17 cellular contexts compared by ENCODE assay signal in the genomic region with DNA sequence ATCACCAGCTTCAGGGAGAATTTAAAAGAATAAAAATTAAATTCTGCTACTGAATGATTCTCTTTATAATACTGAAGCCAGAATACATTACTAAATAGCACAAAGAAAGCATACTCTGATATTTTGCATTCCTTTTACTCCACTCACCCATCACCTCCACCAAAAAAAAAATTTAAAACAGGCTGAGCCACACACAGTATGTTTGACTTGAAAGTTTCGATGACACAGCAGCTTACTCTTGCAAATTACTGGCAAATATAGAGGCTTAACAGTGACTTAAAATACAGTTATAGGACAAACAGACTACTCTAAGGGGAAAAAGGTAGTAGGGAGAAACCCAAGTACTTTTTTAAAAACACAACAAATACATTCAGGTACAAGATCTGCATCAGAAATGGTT. TPM values are rescaled to one million over a fixed set of nuclear protein-coding genes. Genes with fewer than 3 reads are reported as not detected.
DNase-seq lines count a peak whose midpoint lies in the region; ATAC-seq and TF ChIP-seq lines count a peak whose summit lies in the region.
"Had no signal": no experiment of that assay in that cellular context is flagged by ENCODE, and none has a peak within 500 bp of the region (broad histone marks: within the 10 kb centered on the region; RNA-seq: fewer than 3 reads in every experiment).

No MANE protein-coding gene starts in this region.

- H3K4me1 Mint-ChIP-seq in natural killer cell (peaks cover 55 to 58% of the 10 kb centered on the region in 2 donors), immature natural killer cell (peaks cover 39 to 80% of the 10 kb centered on the region in 2 donors)
- H3K4me1 Mint-ChIP-seq in natural killer cell treated with Interleukin-12 subunit alpha and Interleukin-12 subunit beta and Interleukin-15 and Interleukin-18, amount 100 ng/mL, for 72 hours (ENCODE audit: low read depth in 2 of 2) = peaks cover 26 to 36% of the 10 kb centered on the region in 2 donors

- DNase-seq in natural killer cell (no peak), astrocyte of the cerebellum (ENCODE audit: low read depth) (peak; percentile 8), immature natural killer cell (no peak), NCI-H187 treated with DMSO at 0.1 percent for 48 hours (lab: John Stamatoyannopoulos, UW) (no peak), DMS153 treated with DMSO at 0.1 percent for 48 hours (lab: John Stamatoyannopoulos, UW; ENCODE audit: unreplicated experiment) (no peak), GM13977 (ENCODE audit: low spot score) (no peak)
- DNase-seq in natural killer cell treated with Interleukin-12 subunit alpha and Interleukin-12 subunit beta and Interleukin-15 and Interleukin-18, amount 100 ng/mL, for 72 hours (ENCODE audit: low spot score) = no peak
- DNase-seq: activated CD8-positive, alpha-beta memory T cell treated with anti-CD3 and anti-CD28 coated beads for 24 hours; activated naive CD4-positive, alpha-beta T cell; DMS 273 treated with DMSO at 0.1 percent for 48 hours; midbrain; NCI-H1105; NCI-H524; stimulated activated CD4-positive, alpha-beta T cell treated with anti-CD3 and anti-CD28 coated beads, Interleukin-1b, Interleukin-23, amount 100 ng/mL, for 48 hours; stimulated activated CD8-positive, alpha-beta memory T cell treated with anti-CD3 and anti-CD28 coated beads, Interleukin-4, amount 100 ng/mL, for 48 hours had no signal

- peaks cover 6% of the 10 kb centered on the region for H3K36me3 Mint-ChIP-seq in natural killer cell
- peaks cover 9% of the 10 kb centered on the region for H3K36me3 Mint-ChIP-seq in natural killer cell treated with Interleukin-12 subunit alpha and Interleukin-12 subunit beta and Interleukin-15 and Interleukin-18, amount 100 ng/mL, for 72 hours
- H3K36me3 Mint-ChIP-seq in immature natural killer cell = peaks cover 0 to 12% (median 0%) of the 10 kb centered on the region in 3 donors

- H3K27me3 Mint-ChIP-seq in natural killer cell (ENCODE audit: low read depth in 2 of 2) = no peaks in the 10 kb centered on the region
- H3K27me3 Mint-ChIP-seq in natural killer cell treated with Interleukin-12 subunit alpha and Interleukin-12 subunit beta and Interleukin-15 and Interleukin-18, amount 100 ng/mL, for 72 hours = no peaks in the 10 kb centered on the region
- peaks cover 0 to 5% (median 0%) of the 10 kb centered on the region in 3 donors for H3K27me3 Mint-ChIP-seq in immature natural killer cell (ENCODE audit: low read depth in 3 of 3)
- H3K27me3 Mint-ChIP-seq: dendritic cell treated with granulocyte-macrophage colony-stimulating factor and Interleukin-4, amounts not matched to agents 40 ng/mL and 50 ng/mL, for 4 days had no signal

- intact Hi-C loops in natural killer cell (cut with micrococcal nuclease) = no loop called here

- ATAC-seq in natural killer cell = no peak
- no peak for ATAC-seq in natural killer cell treated with Interleukin-12 subunit alpha and Interleukin-12 subunit beta and Interleukin-15 and Interleukin-18, amount 100 ng/mL, for 72 hours
- ATAC-seq in HG02588 (IDR thresholded peaks at IDR 0.05; ENCODE audit: unreplicated experiment) = no peak

- H3K27ac Mint-ChIP-seq in natural killer cell (peak overlapping the region; percentile 64 to 68), immature natural killer cell (peak overlapping the region in 5 of 6 donors; percentile 8 to 82 (median 52))
- H3K27ac Mint-ChIP-seq in natural killer cell treated with Interleukin-12 subunit alpha and Interleukin-12 subunit beta and Interleukin-15 and Interleukin-18, amount 100 ng/mL, for 72 hours = peak overlapping the region in 1 of 2 donors; percentile 36
- H3K27ac Mint-ChIP-seq: dendritic cell treated with granulocyte-macrophage colony-stimulating factor and Interleukin-4, amounts not matched to agents 40 ng/mL and 50 ng/mL, for 4 days had no signal

- no peak overlapping the region for H3K4me3 ChIP-seq in astrocyte of the cerebellum (ENCODE audit: low read depth, low read length)

- no peaks in the 10 kb centered on the region for H3K9me3 Mint-ChIP-seq in natural killer cell
- no peaks in the 10 kb centered on the region for H3K9me3 Mint-ChIP-seq in natural killer cell treated with Interleukin-12 subunit alpha and Interleukin-12 subunit beta and Interleukin-15 and Interleukin-18, amount 100 ng/mL, for 72 hours
- no peaks in the 10 kb centered on the region for H3K9me3 Mint-ChIP-seq in immature natural killer cell
- H3K9me3 Mint-ChIP-seq: dendritic cell treated with granulocyte-macrophage colony-stimulating factor and Interleukin-4, amounts not matched to agents 40 ng/mL and 50 ng/mL, for 4 days had no signal

- H3K4me3 Mint-ChIP-seq in natural killer cell (no peak overlapping the region), immature natural killer cell (no peak overlapping the region)
- H3K4me3 Mint-ChIP-seq in natural killer cell treated with Interleukin-12 subunit alpha and Interleukin-12 subunit beta and Interleukin-15 and Interleukin-18, amount 100 ng/mL, for 72 hours = no peak overlapping the region
- H3K4me3 Mint-ChIP-seq: dendritic cell treated with granulocyte-macrophage colony-stimulating factor and Interleukin-4, amounts not matched to agents 40 ng/mL and 50 ng/mL, for 4 days had no signal

- TF ChIP-seq CTCF in natural killer cell (IDR thresholded peaks at IDR 0.05) (no peak), astrocyte of the cerebellum (IDR thresholded peaks at IDR 0.05; ENCODE audit: low read depth, low read length, missing control alignments) (no peak), GM13977 (IDR thresholded peaks at IDR 0.05; ENCODE audit: extremely low read depth, insufficient read depth, missing control alignments) (no peak)

- in situ Hi-C loops in astrocyte of the cerebellum (cut with HindIII; ENCODE audit: low sequenced_read_pairs) = no loop called here
- in situ Hi-C loops in GM13977 (cut with MboI; ENCODE audit: low pct_unique_long_range_greater_than_20kb, low sequenced_read_pairs, unreplicated experiment) = no loop called here

RNA-seq across cellular contexts. Expression of a gene that starts 39.2 kb away (rescaled TPM):
- total RNA-seq in natural killer cell = 100 to 1,000 TPM; 104 to 111 (median 109) TPM
- total RNA-seq in natural killer cell treated with Interleukin-12 subunit alpha and Interleukin-12 subunit beta and Interleukin-15 and Interleukin-18, amount 100 ng/mL, for 72 hours = 10 to 100 TPM; 61.1 to 68.3 TPM
- 100 to 1,000 TPM in 1 of 3 donors, 10 to 100 TPM in 2; 15.5 to 101 (median 22.1) TPM for polyA plus RNA-seq in immature natural killer cell
